ENCODE assay signal across 30 cellular contexts in the genomic region with DNA sequence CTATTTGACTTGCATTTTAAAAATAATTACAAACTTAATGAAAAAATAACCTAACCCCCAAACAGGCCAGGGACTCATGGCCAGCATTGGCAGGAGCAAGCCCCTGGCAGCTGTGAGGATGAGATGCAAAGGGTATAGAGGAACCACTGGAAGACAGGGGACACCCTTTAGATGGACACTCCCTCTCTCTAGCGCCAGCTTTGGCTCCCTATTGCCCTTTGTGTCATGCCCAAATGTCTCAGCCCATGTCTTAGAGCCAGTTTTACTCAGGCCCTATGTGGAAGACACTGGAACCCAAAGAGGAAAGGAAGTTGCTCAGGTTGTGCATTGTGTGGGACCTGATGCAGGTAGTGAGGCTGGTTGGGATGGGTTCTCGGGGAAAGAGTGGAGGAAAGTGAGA. TPM values are rescaled to one million over a fixed set of nuclear protein-coding genes. Genes with fewer than 3 reads are reported as not detected.
"Had no signal": no experiment of that assay in that cellular context is flagged by ENCODE, and none has a peak within 500 bp of the region (broad histone marks: within the 10 kb centered on the region; RNA-seq: fewer than 3 reads in every experiment).

No MANE protein-coding gene starts in this region.

- H3K4me1 ChIP-seq: stomach, suprapubic skin, testis, thyroid gland, tibial artery, tibial nerve, transverse colon, upper lobe of left lung, upper lobe of right lung, uterus, vagina had no signal

- H3K27ac ChIP-seq: stomach, suprapubic skin, testis, thoracic aorta, thyroid gland, tibial artery, tibial nerve, transverse colon, upper lobe of left lung, upper lobe of right lung, uterus, vagina had no signal

- H3K27me3 ChIP-seq: stomach, suprapubic skin, testis, thyroid gland, tibial artery, tibial nerve, transverse colon, upper lobe of left lung, upper lobe of right lung, uterus, vagina had no signal

- DNase-seq: stimulated activated CD4-positive, alpha-beta T cell treated with anti-CD3 and anti-CD28 coated beads, Interleukin-2, amount 100 ng/mL, for 48 hours; stimulated activated CD4-positive, alpha-beta T cell treated with anti-CD3 and anti-CD28 coated beads, Interleukin-4, amount 100 ng/mL, for 1 hour; stimulated activated CD4-positive, alpha-beta T cell treated with anti-CD3 and anti-CD28 coated beads, Interleukin-4, amount 100 ng/mL, for 24 hours; stimulated activated CD4-positive, alpha-beta T cell treated with anti-CD3 and anti-CD28 coated beads, Interleukin-4, amount 100 ng/mL, for 4 hours; stimulated activated CD8-positive, alpha-beta memory T cell treated with anti-CD3 and anti-CD28 coated beads, Interleukin-4, amount 100 ng/mL, for 48 hours; stimulated activated naive B cell treated with anti-CD40 and anti-IgM and Interleukin-4, amounts not matched to agents 10 μg/mL and 1 μg/mL and 100 μg/mL, for 72 hours; stimulated activated naive CD4-positive, alpha-beta T cell; stimulated activated naive CD4-positive, alpha-beta T cell treated with Interleukin-2 at 50 U/mL for 16 hours; stimulated activated naive CD8-positive, alpha-beta T cell treated with anti-CD3 and anti-CD28 coated beads, Interleukin-15, amount 100 ng/mL, for 72 hours; stimulated activated naive CD8-positive, alpha-beta T cell treated with anti-CD3 and anti-CD28 coated beads, Interleukin-15, Interleukin-2, amounts not matched to agents 100 U/mL and 50 U/mL, for 24 hours; stomach; substantia nigra; testis; thyroid gland; tibial artery; transverse colon; trophoblast cell; upper lobe of right lung; uterus had no signal

- H3K9me3 ChIP-seq: stomach, suprapubic skin, testis, thoracic aorta, thyroid gland, tibial artery, tibial nerve, transverse colon, upper lobe of left lung, upper lobe of right lung, uterus, vagina had no signal

- H3K4me3 ChIP-seq: stomach, suprapubic skin, testis, thoracic aorta, thyroid gland, tibial artery, tibial nerve, transverse colon, upper lobe of left lung, upper lobe of right lung, uterus, vagina had no signal

- H3K36me3 ChIP-seq: stomach, suprapubic skin, thoracic aorta, thyroid gland, tibial artery, tibial nerve, transverse colon, upper lobe of left lung, upper lobe of right lung, uterus, vagina had no signal

- ATAC-seq: stimulated activated effector memory CD8-positive, alpha-beta T cell treated with anti-CD3 and anti-CD28 coated beads, Interleukin-12 subunit alpha, Interleukin-12 subunit beta, amount 100 ng/mL, for 72 hours; stimulated activated memory B cell treated with anti-CD40 and anti-IgM and Interleukin-4, amounts not matched to agents 10 μg/mL and 1 μg/mL and 100 μg/mL, for 72 hours; stimulated activated naive B cell treated with anti-CD40 and anti-IgM and Interleukin-4, amounts not matched to agents 10 μg/mL and 1 μg/mL and 100 μg/mL, for 72 hours; stimulated activated naive CD8-positive, alpha-beta T cell treated with anti-CD3 and anti-CD28 coated beads, Interleukin-15, amount 100 ng/mL, for 72 hours; stimulated activated naive CD8-positive, alpha-beta T cell treated with anti-CD3 and anti-CD28 coated beads, Interleukin-15, Interleukin-2, amounts not matched to agents 100 U/mL and 50 U/mL, for 24 hours; upper lobe of right lung had no signal

- FAIRE-seq: urothelium cell line had no signal

RNA-seq across cellular contexts. Expression of a gene that starts 34.9 kb away (rescaled TPM):
- total RNA-seq: stomach, temporal lobe, thoracic aorta, transverse colon, ureter, urinary bladder, vagina had no signal
